14 cellular contexts compared by ENCODE assay signal in the genomic region with DNA sequence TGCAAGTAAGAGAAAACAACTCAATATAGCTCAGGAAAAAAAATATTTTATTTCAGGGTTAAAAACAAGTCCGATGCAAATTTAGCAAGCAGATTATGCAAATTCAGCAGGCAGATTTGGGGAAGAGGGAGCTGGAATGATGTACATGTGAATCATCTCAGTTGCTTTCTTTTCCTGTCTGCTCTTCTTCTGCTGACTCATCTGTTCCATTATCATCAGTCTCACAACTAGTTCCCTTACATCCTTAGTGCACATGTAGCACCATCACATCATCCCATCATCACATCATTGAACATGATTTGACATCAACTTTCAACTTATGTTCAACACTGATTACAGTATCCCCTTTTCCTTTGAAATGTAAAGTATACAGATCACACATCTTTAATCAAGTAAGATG. TPM values are rescaled to one million over a fixed set of nuclear protein-coding genes. Genes with fewer than 3 reads are reported as not detected.
DNase-seq lines count a peak whose midpoint lies in the region; ATAC-seq and TF ChIP-seq lines count a peak whose summit lies in the region.
"Had no signal": no experiment of that assay in that cellular context is flagged by ENCODE, and none has a peak within 500 bp of the region (broad histone marks: within the 10 kb centered on the region; RNA-seq: fewer than 3 reads in every experiment).

No MANE protein-coding gene starts in this region.

- no peak for TF ChIP-seq CTCF in dorsolateral prefrontal cortex (IDR thresholded peaks at IDR 0.05 in 54 of 56, conservative IDR thresholded peaks at IDR 0.05 in 2 of 56; ENCODE audit: low read depth in 1 of 56, partially characterized antibody in 56 of 56)

- DNase-seq in A172 (ENCODE audit: low spot score) (peak; percentile 46), RPMI7951 (ENCODE audit: low read depth) (peak; percentile 3), germinal center (ENCODE audit: low spot score) (no peak), dorsolateral prefrontal cortex (no peak), NOMO-1 treated with DMSO at 0.1 percent for 48 hours (lab: John Stamatoyannopoulos, UW; ENCODE audit: unreplicated experiment) (no peak)
- no peak for DNase-seq in activated CD4-positive, alpha-beta T cell treated with anti-CD3 and anti-CD28 coated beads for 4 hours
- DNase-seq: activated CD4-positive, alpha-beta T cell treated with anti-CD3 and anti-CD28 coated beads for 48 hours; immature natural killer cell; NCI-H1417 treated with DMSO at 0.1 percent for 48 hours; stomach had no signal

- peak; percentile 83 for ATAC-seq in GM18870 (IDR thresholded peaks at IDR 0.05; ENCODE audit: unreplicated experiment)
- peak; percentile 45 for ATAC-seq in HG02885 (IDR thresholded peaks at IDR 0.05; ENCODE audit: poor library complexity, unreplicated experiment)
- ATAC-seq: Panc1 had no signal

- intact Hi-C loops in dorsolateral prefrontal cortex (cut with DNase I) = no loop called here

- H3K27ac ChIP-seq in dorsolateral prefrontal cortex = no peak overlapping the region
- H3K27ac ChIP-seq: neural progenitor cell, stomach had no signal

- no peak overlapping the region for H3K4me3 ChIP-seq in dorsolateral prefrontal cortex
- H3K4me3 ChIP-seq: neural progenitor cell, stomach had no signal

- peaks cover 0 to 5% (median 0%) of the 10 kb centered on the region in 45 donors for H3K27me3 ChIP-seq in dorsolateral prefrontal cortex
- H3K27me3 ChIP-seq: neural progenitor cell, stomach had no signal

RNA-seq across cellular contexts. Expression of gene DEFB113, which starts 11.5 kb away (rescaled TPM):
- total RNA-seq in A172 (2014; rRNA removed; shearing (Covaris generic)) = not detected in 2 replicates
- not detected in 2 replicates for total RNA-seq in RPMI7951 (2014; rRNA removed; shearing (Covaris generic))
- total RNA-seq in dorsolateral prefrontal cortex = not detected
- total RNA-seq: stomach had no signal

RNA-seq across cellular contexts. Expression of gene DEFB114, which starts 16.9 kb away (rescaled TPM):
- not detected in 2 replicates for total RNA-seq in A172 (2014; rRNA removed; shearing (Covaris generic))
- total RNA-seq in RPMI7951 (2014; rRNA removed; shearing (Covaris generic)) = not detected in 2 replicates
- not detected for total RNA-seq in dorsolateral prefrontal cortex
- total RNA-seq: stomach had no signal

RNA-seq across cellular contexts. Expression of gene DEFB110, which starts 40.9 kb away (rescaled TPM):
- not detected in 2 replicates for total RNA-seq in A172 (2014; rRNA removed; shearing (Covaris generic))
- total RNA-seq in RPMI7951 (2014; rRNA removed; shearing (Covaris generic)) = not detected in 2 replicates
- not detected for total RNA-seq in dorsolateral prefrontal cortex
- total RNA-seq: stomach had no signal

Comparison
In these comparisons a context has a peak if more than half of its experiments do, and no peak if none do; other contexts are left out.
1. DNase-seq: peak in A172 (single experiment) and RPMI7951 (single experiment); none in germinal center (single experiment), dorsolateral prefrontal cortex (0 of 10), NOMO-1 treated with DMSO at 0.1 percent for 48 hours (single experiment) and activated CD4-positive, alpha-beta T cell treated with anti-CD3 and anti-CD28 coated beads for 4 hours (0 of 2).